Comparison of ENCODE assay signal across 22 cellular contexts in the genomic region with DNA sequence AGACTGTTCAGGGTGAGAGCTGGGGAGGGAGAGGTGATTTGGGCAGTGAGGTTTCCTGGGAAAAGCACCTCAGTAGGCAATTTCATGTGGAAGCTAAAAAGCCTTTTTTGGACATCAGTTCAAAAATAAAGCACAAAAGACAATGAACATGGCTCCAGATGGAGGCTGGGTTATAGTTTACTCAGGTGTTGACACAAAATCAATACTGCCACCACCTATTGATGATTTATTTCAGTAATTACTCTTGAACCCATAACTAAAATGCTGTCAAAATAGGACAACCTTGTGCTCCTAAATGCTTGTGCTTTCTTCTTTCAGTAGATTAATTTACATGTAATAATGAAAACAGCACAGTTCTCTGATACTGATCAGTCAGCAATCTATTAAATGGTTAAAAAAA.
"Had no signal": no experiment of that assay in that cellular context is flagged by ENCODE, and none has a peak within 500 bp of the region (broad histone marks: within the 10 kb centered on the region; RNA-seq: fewer than 3 reads in every experiment).

No MANE protein-coding gene starts in this region.

- H3K4me1 Mint-ChIP-seq: activated naive CD4-positive, alpha-beta T cell treated with anti-CD3 and anti-CD28 coated beads, Interleukin-2, amount 10 ng/mL, durations not matched to agents 7 days and 5 days; natural killer cell had no signal

- H3K27ac Mint-ChIP-seq: activated CD4-positive, alpha-beta memory T cell treated with anti-CD3 and anti-CD28 coated beads for 36 hours; activated naive CD4-positive, alpha-beta T cell treated with anti-CD3 and anti-CD28 coated beads, Interleukin-2, amount 10 ng/mL, durations not matched to agents 7 days and 5 days; natural killer cell; type B pancreatic cell had no signal

- H3K36me3 ChIP-seq: heart left ventricle, prostate gland, right atrium auricular region, spleen, thoracic aorta, vagina had no signal

- DNase-seq: activated CD4-positive, alpha-beta memory T cell treated with anti-CD3 and anti-CD28 coated beads for 36 hours; activated CD4-positive, alpha-beta T cell treated with anti-CD3 and anti-CD28 coated beads for 4 hours; activated CD4-positive, CD25-positive, alpha-beta regulatory T cell; activated effector memory CD4-positive, alpha-beta T cell treated with anti-CD3 and anti-CD28 coated beads, Interleukin-2, amount 50 U/mL, for 16 hours; activated naive CD4-positive, alpha-beta T cell treated with anti-CD3 and anti-CD28 coated beads, Interleukin-2, amount 10 ng/mL, durations not matched to agents 7 days and 5 days; activated T-cell treated with anti-CD3 and anti-CD28 coated beads for 4 hours; amygdala; cerebellar nuclear complex; heart left ventricle; left ventricle myocardium superior; mammary epithelial cell; midbrain; natural killer cell; spleen; stimulated activated CD4-positive, alpha-beta T cell treated with anti-CD3 and anti-CD28 coated beads, Interleukin-4, amount 100 ng/mL, for 24 hours; stimulated activated naive CD4-positive, alpha-beta T cell treated with Interleukin-2 at 50 U/mL for 16 hours had no signal

- H3K4me1 ChIP-seq: heart left ventricle, prostate gland, right atrium auricular region, spleen, vagina had no signal

- H3K27me3 ChIP-seq: heart left ventricle, right atrium auricular region, spleen, vagina had no signal

- H3K4me3 Mint-ChIP-seq: activated CD4-positive, alpha-beta memory T cell treated with anti-CD3 and anti-CD28 coated beads for 36 hours; activated naive CD4-positive, alpha-beta T cell treated with anti-CD3 and anti-CD28 coated beads, Interleukin-2, amount 10 ng/mL, durations not matched to agents 7 days and 5 days; natural killer cell; type B pancreatic cell had no signal

- H3K27ac ChIP-seq: coronary artery, heart left ventricle, prostate gland, right atrium auricular region, spleen, thoracic aorta, vagina had no signal

- H3K4me3 ChIP-seq: coronary artery, heart left ventricle, prostate gland, right atrium auricular region, spleen, thoracic aorta, vagina had no signal

- H3K36me3 Mint-ChIP-seq: activated CD4-positive, alpha-beta memory T cell treated with anti-CD3 and anti-CD28 coated beads for 36 hours; activated naive CD4-positive, alpha-beta T cell treated with anti-CD3 and anti-CD28 coated beads, Interleukin-2, amount 10 ng/mL, durations not matched to agents 7 days and 5 days; natural killer cell; type B pancreatic cell had no signal

- H3K9me3 Mint-ChIP-seq: activated CD4-positive, alpha-beta memory T cell treated with anti-CD3 and anti-CD28 coated beads for 36 hours; activated naive CD4-positive, alpha-beta T cell treated with anti-CD3 and anti-CD28 coated beads, Interleukin-2, amount 10 ng/mL, durations not matched to agents 7 days and 5 days had no signal

- H3K9me3 ChIP-seq: prostate gland, right atrium auricular region, thoracic aorta, vagina had no signal

- H3K27me3 Mint-ChIP-seq: activated CD4-positive, alpha-beta memory T cell treated with anti-CD3 and anti-CD28 coated beads for 36 hours; activated naive CD4-positive, alpha-beta T cell treated with anti-CD3 and anti-CD28 coated beads, Interleukin-2, amount 10 ng/mL, durations not matched to agents 7 days and 5 days; type B pancreatic cell had no signal
